Comparison of ENCODE assay signal across 1 cellular context in the genomic region with DNA sequence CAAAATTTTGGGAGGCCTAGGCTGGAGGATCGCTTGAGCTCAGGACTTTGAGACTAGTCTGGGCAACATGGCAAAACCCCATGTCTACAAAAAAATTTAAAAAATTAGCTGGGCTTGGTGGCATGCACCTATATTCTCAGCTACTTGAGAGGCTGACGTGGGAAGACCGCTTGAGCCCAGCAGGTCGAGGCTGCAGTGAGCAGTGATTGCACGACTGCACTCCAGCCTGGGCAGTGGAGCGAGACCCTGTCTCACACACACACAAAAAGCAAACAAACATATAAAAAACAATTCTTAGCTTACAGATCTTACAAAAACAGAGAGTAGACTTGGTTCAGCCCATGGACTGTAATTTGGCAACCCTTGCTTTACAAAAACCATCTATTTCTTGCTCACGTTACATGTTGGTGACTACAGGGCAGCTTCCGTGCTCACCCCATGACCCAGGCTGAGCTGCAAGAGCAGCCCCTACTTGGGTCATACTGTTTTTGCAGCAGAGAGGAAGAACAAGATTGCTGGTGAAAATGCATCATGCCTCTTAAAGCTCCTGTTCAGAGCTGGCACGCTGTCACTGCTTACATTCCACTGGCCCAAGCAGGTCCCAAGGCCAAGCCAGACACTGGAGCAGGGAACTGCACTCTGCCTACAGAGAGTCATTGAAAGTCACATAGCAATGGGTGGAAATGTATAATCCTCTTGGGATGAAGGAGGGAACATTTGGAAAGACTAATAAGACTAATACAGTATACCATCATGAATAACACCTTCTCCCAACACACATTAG.
TF ChIP-seq lines count a peak whose summit lies in the region.

No MANE protein-coding gene starts in this region.

TF ChIP-seq in H1, 55 proteins besides CTCF, POLR2A, EP300 and RAD21:
- TF ChIP-seq CTBP2 (IDR thresholded peaks at IDR 0.05; ENCODE audit: borderline replicate concordance, insufficient read depth, insufficient read length, low read length): no peak
- no peak for TF ChIP-seq TAF7 (optimal IDR thresholded peaks at IDR 0.05; ENCODE audit: borderline replicate concordance, low read depth, low read length)
- no peak for TF ChIP-seq RXRA (IDR thresholded peaks at IDR 0.05; ENCODE audit: insufficient read depth, low read depth, low read length)
- no peak for TF ChIP-seq GABPA (IDR thresholded peaks at IDR 0.05; ENCODE audit: borderline replicate concordance, insufficient read depth, low read length)
- TF ChIP-seq CBX5 (IDR thresholded peaks at IDR 0.05; ENCODE audit: low read depth, low read length): no peak
- no peak for TF ChIP-seq TBP (IDR thresholded peaks at IDR 0.05; ENCODE audit: low read depth, low read length)
- TF ChIP-seq NRF1 (IDR thresholded peaks at IDR 0.05; ENCODE audit: low read depth, low read length): no peak
- no peak for TF ChIP-seq CHD1 (IDR thresholded peaks at IDR 0.05; ENCODE audit: low read depth, low read length)
- no peak for TF ChIP-seq BACH1 (IDR thresholded peaks at IDR 0.05; ENCODE audit: low read length)
- no peak for TF ChIP-seq MAFK (IDR thresholded peaks at IDR 0.05; ENCODE audit: low read depth, low read length)
- no peak for TF ChIP-seq KDM5A (IDR thresholded peaks at IDR 0.05; ENCODE audit: low read length)
- no peak for TF ChIP-seq ZNF274 (IDR thresholded peaks at IDR 0.05; ENCODE audit: borderline replicate concordance, extremely low read depth, low read length)
- TF ChIP-seq, protein P1, sequence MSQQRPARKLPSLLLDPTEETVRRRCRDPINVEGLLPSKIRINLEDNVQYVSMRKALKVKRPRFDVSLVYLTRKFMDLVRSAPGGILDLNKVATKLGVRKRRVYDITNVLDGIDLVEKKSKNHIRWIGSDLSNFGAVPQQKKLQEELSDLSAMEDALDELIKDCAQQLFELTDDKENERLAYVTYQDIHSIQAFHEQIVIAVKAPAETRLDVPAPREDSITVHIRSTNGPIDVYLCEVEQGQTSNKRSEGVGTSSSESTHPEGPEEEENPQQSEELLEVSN (IDR thresholded peaks at IDR 0.05): no peak
- TF ChIP-seq TCF12 (IDR thresholded peaks at IDR 0.05; ENCODE audit: low read depth, low read length): no peak
- no peak for TF ChIP-seq EZH2 (IDR thresholded peaks at IDR 0.05; ENCODE audit: low read depth, low read length, severe bottlenecking)
- TF ChIP-seq CBX8 (IDR thresholded peaks at IDR 0.05; ENCODE audit: borderline replicate concordance, low read depth, low read length): no peak
- no peak for TF ChIP-seq YY1 (IDR thresholded peaks at IDR 0.05; ENCODE audit: low read depth, low read length)
- no peak for TF ChIP-seq BRCA1 (IDR thresholded peaks at IDR 0.05; ENCODE audit: low read depth, low read length)
- no peak for TF ChIP-seq SP1 (IDR thresholded peaks at IDR 0.05; ENCODE audit: low read depth, low read length)
- TF ChIP-seq JUN (IDR thresholded peaks at IDR 0.05; ENCODE audit: low read depth, low read length): no peak
